In the genomic region with DNA sequence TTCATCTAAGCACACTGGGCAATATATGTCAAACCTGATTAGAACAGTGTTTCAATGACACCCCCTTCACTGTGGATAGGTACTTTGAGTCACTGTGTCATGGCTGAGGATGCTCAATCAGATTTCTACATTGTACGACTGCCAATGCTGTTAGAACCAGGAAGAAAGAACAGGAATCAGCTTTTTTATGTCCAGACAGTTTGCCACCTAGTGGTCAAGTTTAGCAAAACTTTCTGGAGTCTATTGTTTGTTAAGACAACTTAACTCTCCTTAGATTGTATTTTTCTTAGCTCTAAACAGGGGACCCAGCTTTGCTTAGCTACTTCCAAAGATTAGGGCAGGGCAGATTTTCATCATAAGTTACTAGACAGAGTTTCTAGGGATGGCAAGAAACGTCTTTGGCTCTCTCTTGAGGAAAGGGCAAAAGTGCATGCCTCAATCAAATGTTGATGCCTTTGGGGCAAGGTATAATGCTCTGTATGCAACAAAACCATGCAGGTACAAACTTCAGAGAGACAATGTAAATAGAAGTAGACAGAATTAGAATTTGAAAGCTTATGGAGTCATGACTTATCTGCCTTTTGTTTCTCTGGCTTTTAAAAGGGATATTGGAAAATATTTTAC, we compare ENCODE assay signal across 8 cellular contexts. TPM values are rescaled to one million over a fixed set of nuclear protein-coding genes. Genes with fewer than 3 reads are reported as not detected.
DNase-seq lines count a peak whose midpoint lies in the region; ATAC-seq, FAIRE-seq and TF ChIP-seq lines count a peak whose summit lies in the region.

No MANE protein-coding gene starts in this region.

- H3K27ac ChIP-seq in OCI-LY3 (ENCODE audit: low read length): no peak overlapping the region
- no peak overlapping the region for H3K27ac ChIP-seq in coronary artery
- H3K27ac ChIP-seq in mesendoderm (ENCODE audit: low read depth, low read length): no peak overlapping the region

- no peak overlapping the region for H2BK120ac ChIP-seq in mesendoderm (ENCODE audit: low read depth, low read length)

- H3K27me3 ChIP-seq in OCI-LY3 (ENCODE audit: low read depth, low read length) (no peaks in the 10 kb centered on the region), mesendoderm (ENCODE audit: insufficient read depth, low read length, poor library complexity) (no peaks in the 10 kb centered on the region)

- peak; percentile 83 for ATAC-seq in GM19452 (IDR thresholded peaks at IDR 0.05; ENCODE audit: unreplicated experiment)

- no peaks in the 10 kb centered on the region for H3K79me2 ChIP-seq in OCI-LY3 (ENCODE audit: low read length)
- H3K79me2 ChIP-seq in mesendoderm (ENCODE audit: control insufficient read depth, insufficient read depth, low read length): no peaks in the 10 kb centered on the region

- H3K18ac ChIP-seq in mesendoderm (ENCODE audit: low read length): no peak overlapping the region

- no CpG with 5 or more reads among the region's 2 CpGs for WGBS in mesendoderm (ENCODE audit: extremely low coverage, insufficient coverage, low lambda C conversion rate)

- DNase-seq in NCI-H2107 treated with DMSO at 0.1 percent for 48 hours (lab: John Stamatoyannopoulos, UW; ENCODE audit: unreplicated experiment): peak; percentile 23
- DNase-seq in NCI-H2107 (lab: John Stamatoyannopoulos, UW): no peak
- peak; percentile 0 for DNase-seq in HTR-8/SVneo (ENCODE audit: insufficient read length, low spot score)
- no peak for DNase-seq in coronary artery (ENCODE audit: low spot score)
- DNase-seq in mesendoderm: peak; percentile 67
- no peak for DNase-seq in cerebellar nuclear complex (lab: John Stamatoyannopoulos, UW)

- H3K79me1 ChIP-seq in mesendoderm (ENCODE audit: low read length): no peaks in the 10 kb centered on the region

- no peak overlapping the region for H3K4ac ChIP-seq in mesendoderm (ENCODE audit: low read depth, low read length)

- no peak overlapping the region for H3K56ac ChIP-seq in mesendoderm (ENCODE audit: low read length)

- H3K9me3 ChIP-seq in OCI-LY3 (ENCODE audit: insufficient read depth, low read length): no peaks in the 10 kb centered on the region

- H3K23ac ChIP-seq in mesendoderm (ENCODE audit: low read length): no peak overlapping the region

- H2AFZ ChIP-seq in OCI-LY3 (ENCODE audit: low read depth, low read length): 0 out of 2 replicates have a peak overlapping the region, but pooled peaks have one; percentile 44

- H2BK5ac ChIP-seq in mesendoderm (ENCODE audit: low read length): no peak overlapping the region

- no peak overlapping the region for H4K8ac ChIP-seq in mesendoderm (ENCODE audit: low read depth, low read length)

- no peak overlapping the region for H2BK15ac ChIP-seq in mesendoderm (replicated peaks; ENCODE audit: low read depth)

- no peak overlapping the region for H3K4me3 ChIP-seq in OCI-LY3 (ENCODE audit: low read length)
- H3K4me3 ChIP-seq in coronary artery: no peak overlapping the region
- no peak overlapping the region for H3K4me3 ChIP-seq in mesendoderm (ENCODE audit: low read length)

- no peaks in the 10 kb centered on the region for H3K36me3 ChIP-seq in OCI-LY3 (replicated peaks; ENCODE audit: low read depth, low read length)
- no peaks in the 10 kb centered on the region for H3K36me3 ChIP-seq in mesendoderm (ENCODE audit: control insufficient read depth, insufficient read depth, low read length)

- no peak overlapping the region for H4K5ac ChIP-seq in mesendoderm (ENCODE audit: low read length)

- H3K4me2 ChIP-seq in OCI-LY3 (ENCODE audit: low read length): peak overlapping the region; percentile 23
- no peak overlapping the region for H3K4me2 ChIP-seq in mesendoderm (ENCODE audit: low read length)

- H3K9ac ChIP-seq in OCI-LY3 (ENCODE audit: low read length) (no peak overlapping the region), mesendoderm (ENCODE audit: low read length) (no peak overlapping the region)

- peak; percentile 82 for TF ChIP-seq CTCF in OCI-LY3 (IDR thresholded peaks at IDR 0.05; ENCODE audit: low read depth, low read length)
- peak; percentile 39 for TF ChIP-seq CTCF in coronary artery (IDR thresholded peaks at IDR 0.05)

- H4K20me1 ChIP-seq in OCI-LY3 (ENCODE audit: insufficient read depth, low read length): no peaks in the 10 kb centered on the region

- H3K4me1 ChIP-seq in OCI-LY3 (ENCODE audit: low read length): peaks cover 10% of the 10 kb centered on the region; the same call in 1 of the 2 replicates
- H3K4me1 ChIP-seq in mesendoderm (ENCODE audit: control insufficient read depth, low read depth, low read length): no peaks in the 10 kb centered on the region

- H2AK5ac ChIP-seq in mesendoderm (ENCODE audit: low read length): no peak overlapping the region

- no peak for FAIRE-seq in HTR-8/SVneo (lab: Jason Lieb, UNC)

RNA-seq across cellular contexts. Expression of a gene that starts 40.5 kb away (rescaled TPM):
- polyA plus RNA-seq in mesendoderm (2013, experiment 1 of 2): 0.03 TPM
- polyA plus RNA-seq in mesendoderm (2013, experiment 2 of 2): 0.01 TPM

Comparison
In these comparisons a context has a peak if more than half of its experiments do, and no peak if none do; other contexts are left out.
1. DNase-seq: peak in NCI-H2107 treated with DMSO at 0.1 percent for 48 hours (single experiment), HTR-8/SVneo (single experiment) and mesendoderm (single experiment); none in NCI-H2107 (single experiment), coronary artery (single experiment) and cerebellar nuclear complex (0 of 2).